Comparison of ENCODE assay signal across 19 cellular contexts in the genomic region with DNA sequence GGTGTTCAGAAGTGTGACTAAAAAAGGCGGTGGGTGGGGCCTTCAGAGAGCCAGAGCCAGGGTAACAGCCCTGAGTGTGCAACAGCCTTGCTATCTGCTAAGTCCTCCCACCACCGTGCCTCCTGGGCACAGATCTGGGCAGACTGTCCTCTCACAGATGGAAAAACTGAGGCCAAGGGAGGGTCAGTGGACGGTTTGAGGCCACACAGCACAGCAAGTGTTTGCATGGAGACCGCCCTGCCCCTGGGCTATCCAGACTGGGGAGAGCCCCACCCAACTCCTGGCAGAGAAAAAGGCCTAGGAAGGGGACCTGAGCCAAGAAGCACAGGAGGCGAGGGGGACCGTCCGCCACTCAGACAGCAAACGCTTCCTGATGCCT. TPM values are rescaled to one million over a fixed set of nuclear protein-coding genes. Genes with fewer than 3 reads are reported as not detected.
DNase-seq lines count a peak whose midpoint lies in the region; ATAC-seq and TF ChIP-seq lines count a peak whose summit lies in the region.
"Had no signal": no experiment of that assay in that cellular context is flagged by ENCODE, and none has a peak within 500 bp of the region (broad histone marks: within the 10 kb centered on the region; RNA-seq: fewer than 3 reads in every experiment).

No MANE protein-coding gene starts in this region.

- no peaks in the 10 kb centered on the region for H3K9me3 ChIP-seq in esophagus squamous epithelium
- H3K9me3 ChIP-seq in mucosa of descending colon = no peaks in the 10 kb centered on the region
- H3K9me3 ChIP-seq in upper lobe of right lung = no peaks in the 10 kb centered on the region
- H3K9me3 ChIP-seq: gastrocnemius medialis, uterus had no signal

- H3K27ac ChIP-seq in esophagus squamous epithelium (peak overlapping the region; percentile 16 to 89 (median 84)), upper lobe of right lung (peak overlapping the region; percentile 51)
- H3K27ac ChIP-seq: gastrocnemius medialis, uterus had no signal

- H3K4me3 ChIP-seq in esophagus squamous epithelium (no peak overlapping the region), mucosa of descending colon (no peak overlapping the region), upper lobe of right lung (no peak overlapping the region)
- H3K4me3 ChIP-seq: gastrocnemius medialis, uterus had no signal

- H3K27me3 ChIP-seq in esophagus squamous epithelium = no peaks in the 10 kb centered on the region
- H3K27me3 ChIP-seq in upper lobe of right lung = no peaks in the 10 kb centered on the region
- H3K27me3 ChIP-seq: gastrocnemius medialis, uterus had no signal

- DNase-seq in NCI-H2081 (lab: John Stamatoyannopoulos, UW) = peak; percentile 50 to 79
- DNase-seq in NCI-H2081 treated with DMSO at 0.1 percent for 48 hours (lab: John Stamatoyannopoulos, UW) = no peak
- DNase-seq in esophagus squamous epithelium (lab: John Stamatoyannopoulos, UW) = no peak
- DNase-seq in mucosa of descending colon = peak in 2 of 3 donors; percentile 76 to 81
- no peak for DNase-seq in upper lobe of right lung
- no peak for DNase-seq in stimulated activated CD4-positive, alpha-beta T cell treated with anti-CD3 and anti-CD28 coated beads, Interleukin-4, amount 100 ng/mL, for 24 hours
- DNase-seq in NCI-H345 (lab: John Stamatoyannopoulos, UW) = no peak
- DNase-seq: activated CD8-positive, alpha-beta T cell treated with anti-CD3 and anti-CD28 coated beads, Interleukin-2, amount 10 ng/mL, durations not matched to agents 7 days and 5 days; activated effector memory CD4-positive, alpha-beta T cell treated with Interleukin-2 at 50 U/mL for 16 hours; anterior cingulate cortex; effector CD8-positive, alpha-beta T cell; GF-D8; naive B cell; NCI-H524; stimulated activated CD4-positive, alpha-beta T cell treated with anti-CD3 and anti-CD28 coated beads, Interleukin-2, amount 100 ng/mL, for 24 hours; uterus had no signal

- peaks cover 34 to 65% (median 42%) of the 10 kb centered on the region in 3 donors for H3K4me1 ChIP-seq in esophagus squamous epithelium
- peaks cover 55% of the 10 kb centered on the region for H3K4me1 ChIP-seq in mucosa of descending colon (ENCODE audit: low read depth)
- H3K4me1 ChIP-seq in upper lobe of right lung = peaks cover 37% of the 10 kb centered on the region

- H3K36me3 ChIP-seq in esophagus squamous epithelium (no peaks in the 10 kb centered on the region), mucosa of descending colon (ENCODE audit: low read depth) (no peaks in the 10 kb centered on the region), upper lobe of right lung (no peaks in the 10 kb centered on the region)
- H3K36me3 ChIP-seq: gastrocnemius medialis, uterus had no signal

- WGBS in esophagus squamous epithelium, 2 donors = 39 to 41% methylated on average over 5 to 6 of the region's 8 CpGs

- TF ChIP-seq CTCF in esophagus squamous epithelium (IDR thresholded peaks at IDR 0.05) (no peak), mucosa of descending colon (IDR thresholded peaks at IDR 0.05) (no peak), upper lobe of right lung (IDR thresholded peaks at IDR 0.05) (no peak)

- TF ChIP-seq POLR2A in esophagus squamous epithelium (IDR thresholded peaks at IDR 0.05) = no peak

- intact Hi-C loops in esophagus squamous epithelium (cut with DNase I) = no loop called here
- intact Hi-C loops in mucosa of descending colon (cut with DNase I, micrococcal nuclease) = no loop called here
- intact Hi-C loops in upper lobe of right lung (cut with DNase I) = no loop called here

- ATAC-seq in mucosa of descending colon = peak; percentile 34
- ATAC-seq in upper lobe of right lung = peak; percentile 4
- ATAC-seq in HG02973 (IDR thresholded peaks at IDR 0.05; ENCODE audit: unreplicated experiment) = no peak
- ATAC-seq: activated CD8-positive, alpha-beta T cell treated with anti-CD3 and anti-CD28 coated beads, Interleukin-2, amount 10 ng/mL, durations not matched to agents 7 days and 5 days; gastrocnemius medialis had no signal

RNA-seq across cellular contexts. Expression of a gene that starts 31.7 kb away (rescaled TPM):
- total RNA-seq in esophagus squamous epithelium (10 to 100 TPM; 12.4 to 19.6 (median 14.3) TPM), mucosa of descending colon (10 to 100 TPM; 11.8 to 12.8 (median 11.8) TPM), upper lobe of right lung (10.7 TPM)

RNA-seq across cellular contexts. Expression of a gene that starts 34.8 kb away (rescaled TPM):
- total RNA-seq in esophagus squamous epithelium (10 to 100 TPM; 19.4 to 46.8 (median 35.0) TPM), mucosa of descending colon (10 to 100 TPM; 31.5 to 47.4 (median 46.6) TPM), upper lobe of right lung (30.9 TPM)

RNA-seq across cellular contexts. Expression of a gene that starts 38.0 kb away (rescaled TPM):
- 10 to 100 TPM; 29.5 to 63.5 (median 48.2) TPM for total RNA-seq in esophagus squamous epithelium
- 10 to 100 TPM; 24.2 to 49.0 (median 31.2) TPM for total RNA-seq in mucosa of descending colon
- total RNA-seq in upper lobe of right lung = 46.6 TPM

RNA-seq across cellular contexts. Expression of a gene that starts 54.0 kb away (rescaled TPM):
- total RNA-seq in esophagus squamous epithelium = 10 to 100 TPM; 15.8 to 65.8 (median 51.8) TPM
- total RNA-seq in mucosa of descending colon = 100 to 1,000 TPM in 1 of 3 donors, 10 to 100 TPM in 2; 15.7 to 189 (median 70.4) TPM
- total RNA-seq in upper lobe of right lung = 3.6 TPM
- total RNA-seq: OCI-LY7 had no signal

Comparison
In these comparisons a context has a peak if more than half of its experiments do, and no peak if none do; other contexts are left out.
1. DNase-seq: peak in NCI-H2081 (2 of 2) and mucosa of descending colon (2 of 3); none in NCI-H2081 treated with DMSO at 0.1 percent for 48 hours (single experiment), esophagus squamous epithelium (single experiment), upper lobe of right lung (single experiment), stimulated activated CD4-positive, alpha-beta T cell treated with anti-CD3 and anti-CD28 coated beads, Interleukin-4, amount 100 ng/mL, for 24 hours (single experiment) and NCI-H345 (single experiment).